Comparison of ENCODE assay signal across 8 cellular contexts in the genomic region with DNA sequence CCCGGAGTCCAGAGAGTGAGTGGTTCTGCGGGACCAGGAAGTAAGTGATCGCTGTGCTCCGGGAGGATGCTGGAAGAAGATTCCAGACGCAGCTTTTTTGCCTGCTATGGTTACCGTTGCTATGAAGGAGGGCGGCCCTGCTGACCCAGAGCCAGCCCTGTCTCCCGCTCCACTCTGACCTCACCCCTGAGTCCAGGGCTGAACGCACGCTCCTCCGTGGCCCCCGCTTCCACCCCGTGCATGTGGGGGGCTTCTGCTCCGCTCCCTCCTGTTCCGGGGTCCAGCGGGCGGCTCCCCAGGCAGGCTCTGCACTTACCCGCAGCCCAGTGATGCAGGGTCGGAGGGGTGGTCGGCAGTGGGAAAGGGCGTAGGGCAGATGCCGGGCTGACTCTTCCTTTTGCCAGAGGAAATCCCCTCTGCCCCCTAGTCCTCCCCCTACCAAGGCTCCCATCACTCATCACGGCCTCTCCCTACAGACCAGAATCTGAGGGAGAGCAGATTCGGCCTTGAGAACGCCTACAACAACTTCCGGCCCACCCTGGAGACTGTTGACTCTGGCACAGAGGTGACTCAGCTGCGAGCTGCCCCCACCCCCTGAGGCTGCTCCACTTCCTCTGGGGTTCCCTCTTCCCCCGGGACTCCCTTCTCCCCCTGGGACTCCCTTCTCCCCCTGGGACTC.
DNase-seq lines count a peak whose midpoint lies in the region; ATAC-seq lines count a peak whose summit lies in the region.

No MANE protein-coding gene starts in this region.

- H3K27me3 ChIP-seq in muscle layer of duodenum (ENCODE audit: low read depth, low read length) = no peaks in the 10 kb centered on the region

- H3K4me3 ChIP-seq in muscle layer of duodenum (ENCODE audit: low read depth in 1 of 2, low read length in 2 of 2) = peak overlapping the region; percentile 56 to 62

- ATAC-seq in GM18517 (IDR thresholded peaks at IDR 0.05; ENCODE audit: unreplicated experiment) = peak; percentile 63
- peak; percentile 77 for ATAC-seq in HG02885 (IDR thresholded peaks at IDR 0.05; ENCODE audit: poor library complexity, unreplicated experiment)
- ATAC-seq in GM19328 (IDR thresholded peaks at IDR 0.05; ENCODE audit: unreplicated experiment) = no peak

- H3K9me3 ChIP-seq in muscle layer of duodenum (ENCODE audit: control insufficient read depth in 1 of 2, low read length in 2 of 2) = no peaks in the 10 kb centered on the region

- peak overlapping the region; percentile 51 for H3K27ac ChIP-seq in muscle layer of duodenum (ENCODE audit: low read length)

- DNase-seq in NCI-H226 (peak; percentile 91), epidermal melanocyte (ENCODE audit: insufficient read length, low spot score) (peak; percentile 73)
- peak in 2 of 3 experiments; percentile 35 to 49 for DNase-seq in activated CD8-positive, alpha-beta memory T cell treated with anti-CD3 and anti-CD28 coated beads for 48 hours (ENCODE audit: low read depth in 2 of 3, low spot score in 2 of 3)
- peak; percentile 59 to 61 for DNase-seq in stimulated activated CD8-positive, alpha-beta memory T cell treated with anti-CD3 and anti-CD28 coated beads, Interleukin-7, amount 100 ng/mL, for 4 hours (ENCODE audit: low read depth in 2 of 2)

- peaks cover 0 to 11% of the 10 kb centered on the region in 2 donors for H3K4me1 ChIP-seq in muscle layer of duodenum (ENCODE audit: control insufficient read depth in 1 of 2, insufficient read depth in 2 of 2, low read length in 2 of 2)

- H3K36me3 ChIP-seq in muscle layer of duodenum (ENCODE audit: control insufficient read depth in 1 of 2, insufficient read depth in 2 of 2, low read length in 2 of 2) = no peaks in the 10 kb centered on the region
